1 cellular context compared by ENCODE assay signal in the genomic region with DNA sequence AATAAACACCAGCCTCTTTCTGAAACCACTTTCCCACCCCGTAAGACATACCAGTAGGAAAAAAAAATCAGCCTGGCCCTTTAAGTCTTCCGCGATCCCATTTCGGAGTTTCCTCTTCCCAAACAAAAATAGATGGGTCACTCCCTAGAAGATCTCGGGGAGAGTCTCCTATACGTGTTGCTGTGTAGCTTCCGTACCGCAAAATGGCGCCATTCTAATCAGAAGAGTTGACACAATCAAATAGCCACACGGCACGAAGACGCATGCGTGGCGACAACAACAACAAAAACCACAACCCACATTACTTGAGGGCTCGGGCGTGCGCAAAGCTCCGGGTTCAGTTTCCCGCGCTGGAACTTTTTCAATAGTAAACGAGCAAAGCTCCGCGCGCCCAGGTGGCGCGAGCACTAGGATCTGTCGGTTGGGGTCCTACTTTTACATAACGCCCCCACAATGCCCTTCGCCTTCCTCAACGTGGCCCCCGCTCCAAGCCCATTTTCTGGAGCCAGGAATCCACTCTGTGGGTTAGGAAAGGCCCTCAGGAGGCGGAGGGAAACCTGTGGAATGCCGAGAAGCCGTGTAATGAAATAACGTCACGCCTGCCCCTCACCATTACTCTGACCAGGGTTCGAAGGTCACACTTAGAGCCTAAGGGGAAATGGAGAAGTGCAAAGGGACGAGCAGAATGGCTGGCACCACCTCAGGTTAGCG.
TF ChIP-seq lines count a peak whose summit lies in the region.

Gene GPANK1, minus strand, starts transcription at position 208 of the 711 bp plus-strand sequence. CDS start 519 bp downstream, outside the sequence.

TF ChIP-seq in K562, 482 proteins besides CTCF, POLR2A, EP300 and RAD21 (continued from another document and continues in another):
- no peak for TF ChIP-seq ZNF318 (IDR thresholded peaks at IDR 0.05; ENCODE audit: borderline replicate concordance in 1 of 2, low read depth in 1 of 2)
- peak; percentile 84; the same call in 1 of the 2 replicates for TF ChIP-seq HDGF (IDR thresholded peaks at IDR 0.05)
- peak; percentile 56; the same call in 1 of the 2 replicates for TF ChIP-seq PHF8 (IDR thresholded peaks at IDR 0.05; ENCODE audit: borderline replicate concordance, low read length)
- peak; percentile 46 for TF ChIP-seq NR1H2 (CRISPR knock-in tag; IDR thresholded peaks at IDR 0.05)
- no peak for TF ChIP-seq ID3 (CRISPR knock-in tag; IDR thresholded peaks at IDR 0.05)
- TF ChIP-seq ID3 (tag; IDR thresholded peaks at IDR 0.05): peak; percentile 31
- no peak; the same call in 1 of the 2 replicates for TF ChIP-seq TGIF2 (CRISPR knock-in tag; IDR thresholded peaks at IDR 0.05)
- TF ChIP-seq, protein P1, sequence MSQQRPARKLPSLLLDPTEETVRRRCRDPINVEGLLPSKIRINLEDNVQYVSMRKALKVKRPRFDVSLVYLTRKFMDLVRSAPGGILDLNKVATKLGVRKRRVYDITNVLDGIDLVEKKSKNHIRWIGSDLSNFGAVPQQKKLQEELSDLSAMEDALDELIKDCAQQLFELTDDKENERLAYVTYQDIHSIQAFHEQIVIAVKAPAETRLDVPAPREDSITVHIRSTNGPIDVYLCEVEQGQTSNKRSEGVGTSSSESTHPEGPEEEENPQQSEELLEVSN (IDR thresholded peaks at IDR 0.05; ENCODE audit: borderline replicate concordance in 1 of 2, extremely low read depth in 1 of 2, insufficient read depth in 1 of 2, insufficient read length in 1 of 2, low read depth in 1 of 2, low read length in 1 of 2, poor library complexity in 1 of 2, severe bottlenecking in 1 of 2): peak; percentile 98 to 100
- TF ChIP-seq SMAD4 (CRISPR knock-in tag; conservative IDR thresholded peaks at IDR 0.05): no peak
- TF ChIP-seq, protein P2, sequence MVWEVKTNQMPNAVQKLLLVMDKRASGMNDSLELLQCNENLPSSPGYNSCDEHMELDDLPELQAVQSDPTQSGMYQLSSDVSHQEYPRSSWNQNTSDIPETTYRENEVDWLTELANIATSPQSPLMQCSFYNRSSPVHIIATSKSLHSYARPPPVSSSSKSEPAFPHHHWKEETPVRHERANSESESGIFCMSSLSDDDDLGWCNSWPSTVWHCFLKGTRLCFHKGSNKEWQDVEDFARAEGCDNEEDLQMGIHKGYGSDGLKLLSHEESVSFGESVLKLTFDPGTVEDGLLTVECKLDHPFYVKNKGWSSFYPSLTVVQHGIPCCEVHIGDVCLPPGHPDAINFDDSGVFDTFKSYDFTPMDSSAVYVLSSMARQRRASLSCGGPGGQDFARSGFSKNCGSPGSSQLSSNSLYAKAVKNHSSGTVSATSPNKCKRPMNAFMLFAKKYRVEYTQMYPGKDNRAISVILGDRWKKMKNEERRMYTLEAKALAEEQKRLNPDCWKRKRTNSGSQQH (CRISPR knock-in tag; IDR thresholded peaks at IDR 0.05): peak; percentile 62
- no peak for TF ChIP-seq U2AF1 (optimal IDR thresholded peaks at IDR 0.05; ENCODE audit: low read depth, low read length)
- TF ChIP-seq RBM25 (IDR thresholded peaks at IDR 0.05; ENCODE audit: low read depth, low read length, severe bottlenecking): no peak
- no peak for TF ChIP-seq NR3C1 (CRISPR knock-in tag; IDR thresholded peaks at IDR 0.05)
- peak; percentile 92 for TF ChIP-seq LCOR (CRISPR knock-in tag; IDR thresholded peaks at IDR 0.05)
- TF ChIP-seq CREB1 (IDR thresholded peaks at IDR 0.05): peak; percentile 64
- TF ChIP-seq CREB1 (CRISPR knock-in tag; IDR thresholded peaks at IDR 0.05): peak; percentile 79
- no peak for TF ChIP-seq DACH1 (IDR thresholded peaks at IDR 0.05; ENCODE audit: partially characterized antibody)
- peak; percentile 9; the same call in 1 of the 2 replicates for TF ChIP-seq ZNF324 (CRISPR knock-in tag; IDR thresholded peaks at IDR 0.05)
- 0 out of 2 replicates have a peak, but pooled peaks have one; percentile 52 for TF ChIP-seq KLF13 (tag; IDR thresholded peaks at IDR 0.05; ENCODE audit: borderline replicate concordance, low read depth)
- TF ChIP-seq BCLAF1 (IDR thresholded peaks at IDR 0.05; ENCODE audit: borderline replicate concordance in 1 of 2, control insufficient read depth in 1 of 2, low read depth in 2 of 2, low read length in 1 of 2): no peak
- peak; percentile 95 for TF ChIP-seq FOXJ2 (tag; IDR thresholded peaks at IDR 0.05)
- TF ChIP-seq FOSL1 (tag; conservative IDR thresholded peaks at IDR 0.05): no peak
- TF ChIP-seq RBM34 (IDR thresholded peaks at IDR 0.05; ENCODE audit: borderline replicate concordance, insufficient read depth, low read length): no peak
- TF ChIP-seq HNRNPUL1 (IDR thresholded peaks at IDR 0.05; ENCODE audit: low read length): no peak; the same call in 1 of the 2 replicates
- peak; percentile 36 for TF ChIP-seq POU5F1 (IDR thresholded peaks at IDR 0.05; ENCODE audit: borderline replicate concordance, low read depth, low read length, partially characterized antibody)
- no peak for TF ChIP-seq COPS2 (conservative IDR thresholded peaks at IDR 0.05)
- TF ChIP-seq RHOXF2B (CRISPR knock-in tag; conservative IDR thresholded peaks at IDR 0.05): no peak
- 0 out of 2 replicates have a peak, but pooled peaks have one; percentile 47 for TF ChIP-seq ZNF41 (CRISPR knock-in tag; conservative IDR thresholded peaks at IDR 0.05)
- TF ChIP-seq ZNF384 (IDR thresholded peaks at IDR 0.05; ENCODE audit: low read depth, low read length): no peak; the same call in none of the 2 replicates
- TF ChIP-seq HOXB6 (CRISPR knock-in tag; IDR thresholded peaks at IDR 0.05; ENCODE audit: borderline replicate concordance): no peak
- TF ChIP-seq CBFB (CRISPR knock-in tag; IDR thresholded peaks at IDR 0.05): peak; percentile 98
- no peak for TF ChIP-seq ATF3 (IDR thresholded peaks at IDR 0.05)
- peak; percentile 91 for TF ChIP-seq ATF3 (CRISPR knock-in tag; conservative IDR thresholded peaks at IDR 0.05)
- peak in 1 of 2 experiments; percentile 79; a peak in 3 of 4 replicates for TF ChIP-seq MAZ (CRISPR knock-in tag; conservative IDR thresholded peaks at IDR 0.05 in 1 of 2, IDR thresholded peaks at IDR 0.05 in 1 of 2)
- TF ChIP-seq, protein P3, sequence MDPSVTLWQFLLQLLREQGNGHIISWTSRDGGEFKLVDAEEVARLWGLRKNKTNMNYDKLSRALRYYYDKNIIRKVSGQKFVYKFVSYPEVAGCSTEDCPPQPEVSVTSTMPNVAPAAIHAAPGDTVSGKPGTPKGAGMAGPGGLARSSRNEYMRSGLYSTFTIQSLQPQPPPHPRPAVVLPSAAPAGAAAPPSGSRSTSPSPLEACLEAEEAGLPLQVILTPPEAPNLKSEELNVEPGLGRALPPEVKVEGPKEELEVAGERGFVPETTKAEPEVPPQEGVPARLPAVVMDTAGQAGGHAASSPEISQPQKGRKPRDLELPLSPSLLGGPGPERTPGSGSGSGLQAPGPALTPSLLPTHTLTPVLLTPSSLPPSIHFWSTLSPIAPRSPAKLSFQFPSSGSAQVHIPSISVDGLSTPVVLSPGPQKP (CRISPR knock-in tag; IDR thresholded peaks at IDR 0.05): no peak
- TF ChIP-seq TRIM25 (IDR thresholded peaks at IDR 0.05; ENCODE audit: borderline replicate concordance): peak; percentile 91; the same call in 1 of the 2 replicates
- TF ChIP-seq CC2D1A (IDR thresholded peaks at IDR 0.05): 0 out of 2 replicates have a peak, but pooled peaks have one; percentile 37
- no peak for TF ChIP-seq ZNF436 (CRISPR knock-in tag; IDR thresholded peaks at IDR 0.05)
- no peak for TF ChIP-seq NCOA2 (IDR thresholded peaks at IDR 0.05; ENCODE audit: partially characterized antibody in 2 of 2)
- TF ChIP-seq GTF2F1 (IDR thresholded peaks at IDR 0.05; ENCODE audit: low read depth, low read length): peak; percentile 63; the same call in 1 of the 2 replicates
- TF ChIP-seq HDAC6 (IDR thresholded peaks at IDR 0.05; ENCODE audit: low read depth, low read length): no peak
- TF ChIP-seq MCM3 (IDR thresholded peaks at IDR 0.05): no peak
- TF ChIP-seq BDP1 (IDR thresholded peaks at IDR 0.05; ENCODE audit: insufficient read depth, insufficient read length): no peak
